ENCODE assay signal across 19 cellular contexts in the genomic region with DNA sequence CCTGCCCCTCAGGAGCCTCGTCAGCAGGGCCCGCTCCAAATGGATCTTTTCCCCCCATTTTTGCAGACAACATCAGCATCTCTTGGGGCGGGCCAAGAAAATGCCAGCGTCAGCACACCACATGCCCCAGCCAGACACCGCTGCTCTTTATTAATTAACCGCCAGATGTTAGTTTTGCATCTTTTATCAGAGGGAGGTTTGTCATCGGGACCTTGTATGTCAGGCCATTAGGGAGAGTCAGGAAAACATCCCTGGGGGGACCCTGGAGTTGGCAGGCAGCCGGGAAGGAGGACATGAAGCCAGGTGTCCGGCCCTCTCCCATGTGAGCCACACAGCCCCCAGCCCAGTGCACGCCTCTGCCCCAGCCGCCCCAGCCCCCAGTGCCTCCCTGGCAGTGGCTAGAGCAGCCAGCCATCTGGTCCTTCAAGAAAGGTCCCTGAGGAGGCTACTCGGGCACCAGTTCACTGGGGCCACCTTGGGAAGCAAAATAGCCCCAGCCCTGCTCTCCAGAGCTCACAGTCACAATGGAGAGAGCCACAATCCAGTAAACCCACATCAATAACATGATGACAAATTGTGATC. TPM values are rescaled to one million over a fixed set of nuclear protein-coding genes. Genes with fewer than 3 reads are reported as not detected.
DNase-seq lines count a peak whose midpoint lies in the region; ATAC-seq and TF ChIP-seq lines count a peak whose summit lies in the region.
"Had no signal": no experiment of that assay in that cellular context is flagged by ENCODE, and none has a peak within 500 bp of the region (broad histone marks: within the 10 kb centered on the region; RNA-seq: fewer than 3 reads in every experiment).

No MANE protein-coding gene starts in this region.

- peak; percentile 38 for DNase-seq in natural killer cell treated with Interleukin-12 subunit alpha and Interleukin-12 subunit beta and Interleukin-15 and Interleukin-18, amount 100 ng/mL, for 72 hours (ENCODE audit: low spot score)
- DNase-seq in natural killer cell (no peak), NCI-H524 (lab: John Stamatoyannopoulos, UW) (peak; percentile 81 to 90), endothelial cell (ENCODE audit: low spot score) (no peak), esophagus muscularis mucosa (ENCODE audit: extremely low spot score) (no peak)
- DNase-seq in effector memory CD8-positive, alpha-beta T cell, result no peak
- DNase-seq in CD8-positive, alpha-beta T cell, result no peak
- DNase-seq: AML-193; Caco-2; CD4-positive, CD25-positive, alpha-beta regulatory T cell; DMS153; MV-4-11; NCI-H187 treated with DMSO at 0.1 percent for 48 hours; NCI-H2107; NCI-H2227 treated with DMSO at 0.1 percent for 48 hours; NCI-H510A; Right ventricle myocardium superior had no signal

- H3K4me3 ChIP-seq in esophagus muscularis mucosa, result no peak overlapping the region
- H3K4me3 ChIP-seq in CD8-positive, alpha-beta T cell (ENCODE audit: low read depth, low read length), result no peak overlapping the region

- no peaks in the 10 kb centered on the region for H3K36me3 ChIP-seq in esophagus muscularis mucosa
- no peaks in the 10 kb centered on the region for H3K36me3 ChIP-seq in CD8-positive, alpha-beta T cell (ENCODE audit: insufficient read depth, low read length)

- no peak for TF ChIP-seq EP300 in esophagus muscularis mucosa (IDR thresholded peaks at IDR 0.05)

- H3K27me3 Mint-ChIP-seq in natural killer cell treated with Interleukin-12 subunit alpha and Interleukin-12 subunit beta and Interleukin-15 and Interleukin-18, amount 100 ng/mL, for 72 hours, result peaks cover 12 to 13% of the 10 kb centered on the region in 2 donors
- H3K27me3 Mint-ChIP-seq in natural killer cell (ENCODE audit: low read depth in 2 of 2), result peaks cover 0 to 7% of the 10 kb centered on the region in 2 donors
- H3K27me3 Mint-ChIP-seq in endothelial cell (ENCODE audit: unreplicated experiment), result peaks cover 3% of the 10 kb centered on the region
- H3K27me3 Mint-ChIP-seq in effector memory CD8-positive, alpha-beta T cell, result peaks cover 24 to 33% of the 10 kb centered on the region in 2 donors
- peaks cover 12% of the 10 kb centered on the region for H3K27me3 Mint-ChIP-seq in CD8-positive, alpha-beta T cell (ENCODE audit: low read depth)

- TF ChIP-seq CTCF in natural killer cell (IDR thresholded peaks at IDR 0.05) (no peak), endothelial cell (IDR thresholded peaks at IDR 0.05; ENCODE audit: unreplicated experiment) (no peak), esophagus muscularis mucosa (IDR thresholded peaks at IDR 0.05) (no peak)
- TF ChIP-seq CTCF in CD8-positive, alpha-beta T cell (IDR thresholded peaks at IDR 0.05), result no peak

- H3K36me3 Mint-ChIP-seq in natural killer cell treated with Interleukin-12 subunit alpha and Interleukin-12 subunit beta and Interleukin-15 and Interleukin-18, amount 100 ng/mL, for 72 hours, result no peaks in the 10 kb centered on the region
- H3K36me3 Mint-ChIP-seq in natural killer cell (no peaks in the 10 kb centered on the region), endothelial cell (ENCODE audit: low read depth, unreplicated experiment) (no peaks in the 10 kb centered on the region)
- no peaks in the 10 kb centered on the region for H3K36me3 Mint-ChIP-seq in effector memory CD8-positive, alpha-beta T cell (ENCODE audit: insufficient read depth)
- H3K36me3 Mint-ChIP-seq in CD8-positive, alpha-beta T cell, result no peaks in the 10 kb centered on the region
- H3K36me3 Mint-ChIP-seq: CD4-positive, CD25-positive, alpha-beta regulatory T cell had no signal

- no peak overlapping the region for H3K4me3 Mint-ChIP-seq in natural killer cell treated with Interleukin-12 subunit alpha and Interleukin-12 subunit beta and Interleukin-15 and Interleukin-18, amount 100 ng/mL, for 72 hours
- H3K4me3 Mint-ChIP-seq in natural killer cell, result no peak overlapping the region
- H3K4me3 Mint-ChIP-seq in endothelial cell (ENCODE audit: unreplicated experiment), result no peak overlapping the region
- no peak overlapping the region for H3K4me3 Mint-ChIP-seq in effector memory CD8-positive, alpha-beta T cell
- H3K4me3 Mint-ChIP-seq in CD8-positive, alpha-beta T cell, result no peak overlapping the region
- H3K4me3 Mint-ChIP-seq: CD4-positive, CD25-positive, alpha-beta regulatory T cell; IgD-negative memory B cell had no signal

- peaks cover 0 to 4% (median 0%) of the 10 kb centered on the region in 4 donors for H3K4me1 ChIP-seq in esophagus muscularis mucosa
- H3K4me1 ChIP-seq in CD8-positive, alpha-beta T cell (ENCODE audit: insufficient read depth, low read length), result no peaks in the 10 kb centered on the region

- 79% methylated on average over 8 of the region's 12 CpGs for WGBS in esophagus muscularis mucosa

- CTCF ChIA-PET in CD8-positive, alpha-beta T cell (lab: Charles Lee), result no interaction called here

- POLR2A ChIA-PET in CD8-positive, alpha-beta T cell (lab: Charles Lee), result no interaction called here

- no peaks in the 10 kb centered on the region for H3K4me1 Mint-ChIP-seq in natural killer cell treated with Interleukin-12 subunit alpha and Interleukin-12 subunit beta and Interleukin-15 and Interleukin-18, amount 100 ng/mL, for 72 hours (ENCODE audit: low read depth in 2 of 2)
- H3K4me1 Mint-ChIP-seq in natural killer cell, result no peaks in the 10 kb centered on the region
- H3K4me1 Mint-ChIP-seq in endothelial cell (ENCODE audit: unreplicated experiment), result peaks cover 18% of the 10 kb centered on the region
- no peaks in the 10 kb centered on the region for H3K4me1 Mint-ChIP-seq in effector memory CD8-positive, alpha-beta T cell (ENCODE audit: low read depth in 2 of 2)
- H3K4me1 Mint-ChIP-seq in CD8-positive, alpha-beta T cell (ENCODE audit: low read depth), result no peaks in the 10 kb centered on the region
- H3K4me1 Mint-ChIP-seq: CD4-positive, CD25-positive, alpha-beta regulatory T cell; IgD-negative memory B cell had no signal

- intact Hi-C loops in natural killer cell (cut with micrococcal nuclease), result no loop called here
- intact Hi-C loops in esophagus muscularis mucosa (cut with DNase I), result no loop called here
- intact Hi-C loops in CD8-positive, alpha-beta T cell (cut with DNase I, micrococcal nuclease), result no loop called here

- H3K9me3 Mint-ChIP-seq in natural killer cell treated with Interleukin-12 subunit alpha and Interleukin-12 subunit beta and Interleukin-15 and Interleukin-18, amount 100 ng/mL, for 72 hours, result no peaks in the 10 kb centered on the region
- H3K9me3 Mint-ChIP-seq in natural killer cell, result no peaks in the 10 kb centered on the region
- no peaks in the 10 kb centered on the region for H3K9me3 Mint-ChIP-seq in endothelial cell (ENCODE audit: unreplicated experiment)
- no peaks in the 10 kb centered on the region for H3K9me3 Mint-ChIP-seq in effector memory CD8-positive, alpha-beta T cell
- H3K9me3 Mint-ChIP-seq in CD8-positive, alpha-beta T cell, result no peaks in the 10 kb centered on the region
- H3K9me3 Mint-ChIP-seq: CD4-positive, CD25-positive, alpha-beta regulatory T cell; IgD-negative memory B cell had no signal

- peaks cover 0 to 30% (median 0%) of the 10 kb centered on the region in 4 donors for H3K27me3 ChIP-seq in esophagus muscularis mucosa
- H3K27me3 ChIP-seq in CD8-positive, alpha-beta T cell (ENCODE audit: insufficient read depth, low read length), result no peaks in the 10 kb centered on the region

- H3K27ac Mint-ChIP-seq in natural killer cell treated with Interleukin-12 subunit alpha and Interleukin-12 subunit beta and Interleukin-15 and Interleukin-18, amount 100 ng/mL, for 72 hours, result no peak overlapping the region
- no peak overlapping the region for H3K27ac Mint-ChIP-seq in natural killer cell
- peak overlapping the region; percentile 11 for H3K27ac Mint-ChIP-seq in endothelial cell (ENCODE audit: unreplicated experiment)
- H3K27ac Mint-ChIP-seq in effector memory CD8-positive, alpha-beta T cell, result no peak overlapping the region
- no peak overlapping the region for H3K27ac Mint-ChIP-seq in CD8-positive, alpha-beta T cell
- H3K27ac Mint-ChIP-seq: IgD-negative memory B cell had no signal

- no peaks in the 10 kb centered on the region for H3K9me3 ChIP-seq in esophagus muscularis mucosa
- H3K9me3 ChIP-seq in CD8-positive, alpha-beta T cell (ENCODE audit: low read length), result no peaks in the 10 kb centered on the region
- H3K9me3 ChIP-seq: Caco-2 had no signal

- TF ChIP-seq POLR2A in esophagus muscularis mucosa (IDR thresholded peaks at IDR 0.05; ENCODE audit: low read depth), result no peak

- ATAC-seq in natural killer cell treated with Interleukin-12 subunit alpha and Interleukin-12 subunit beta and Interleukin-15 and Interleukin-18, amount 100 ng/mL, for 72 hours, result no peak
- ATAC-seq in natural killer cell, result no peak
- ATAC-seq in HG02623 (IDR thresholded peaks at IDR 0.05; ENCODE audit: unreplicated experiment), result no peak
- no peak for ATAC-seq in effector memory CD8-positive, alpha-beta T cell (replicated peaks)
- no peak for ATAC-seq in CD8-positive, alpha-beta T cell

- no peak overlapping the region for H3K27ac ChIP-seq in esophagus muscularis mucosa (replicated peaks in 1 of 4)
- no peak overlapping the region for H3K27ac ChIP-seq in CD8-positive, alpha-beta T cell (ENCODE audit: low read depth, low read length)

RNA-seq across cellular contexts. Expression of a gene that starts 56.9 kb away (rescaled TPM):
- total RNA-seq in natural killer cell treated with Interleukin-12 subunit alpha and Interleukin-12 subunit beta and Interleukin-15 and Interleukin-18, amount 100 ng/mL, for 72 hours, result 1 to 10 TPM; 1.2 to 1.8 TPM
- 1 to 10 TPM; 3.1 to 6.6 (median 4.0) TPM for total RNA-seq in natural killer cell
- total RNA-seq in endothelial cell (ENCODE audit: unreplicated experiment), result 14.2 TPM
- total RNA-seq in esophagus muscularis mucosa, result 1 to 10 TPM in 3 of 4 donors, under 1 TPM in 1; 0.42 to 3.8 (median 3.2) TPM
- 1 to 10 TPM; 4.4 to 5.3 TPM for total RNA-seq in CD8-positive, alpha-beta T cell

Comparison
In these comparisons a context has a peak if more than half of its experiments do, and no peak if none do; other contexts are left out.
1. DNase-seq: peak in natural killer cell treated with Interleukin-12 subunit alpha and Interleukin-12 subunit beta and Interleukin-15 and Interleukin-18, amount 100 ng/mL, for 72 hours (single experiment) and NCI-H524 (2 of 2); none in natural killer cell (single experiment), endothelial cell (single experiment), esophagus muscularis mucosa (single experiment), effector memory CD8-positive, alpha-beta T cell (0 of 3) and CD8-positive, alpha-beta T cell (0 of 7).